In the genomic region with DNA sequence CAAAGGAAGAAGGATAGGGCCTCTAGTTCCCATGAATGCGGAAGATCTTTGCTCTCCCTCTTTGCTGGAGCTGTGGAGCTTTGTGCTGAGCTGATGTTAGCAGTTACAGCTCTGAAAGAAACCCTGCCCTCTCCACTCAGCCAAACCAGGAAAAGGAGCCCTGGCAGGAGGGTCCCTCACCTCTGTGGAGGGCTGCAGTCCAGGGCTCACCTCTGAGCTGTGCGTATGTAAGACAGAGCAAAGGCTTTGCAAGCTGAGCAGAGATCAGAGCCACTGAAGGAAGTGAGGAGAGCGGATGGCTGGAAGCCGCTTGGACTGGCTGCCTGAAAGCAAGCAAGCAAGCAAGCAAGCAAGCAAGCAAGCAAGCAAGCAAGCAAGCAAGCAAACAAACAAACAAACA, we compare ENCODE assay signal across 26 cellular contexts.
"Had no signal": no experiment of that assay in that cellular context is flagged by ENCODE, and none has a peak within 500 bp of the region (broad histone marks: within the 10 kb centered on the region; RNA-seq: fewer than 3 reads in every experiment).

No MANE protein-coding gene starts in this region.

- H2AFZ ChIP-seq: hepatocyte had no signal

- H3K36me3 Mint-ChIP-seq: activated naive CD8-positive, alpha-beta T cell; T-cell; type B pancreatic cell had no signal

- H3K4me3 Mint-ChIP-seq: activated CD4-positive, alpha-beta T cell treated with anti-CD3 and anti-CD28 coated beads for 36 hours; activated CD8-positive, alpha-beta memory T cell treated with anti-CD3 and anti-CD28 coated beads, Interleukin-2, amount 10 ng/mL, durations not matched to agents 7 days and 5 days; activated CD8-positive, alpha-beta T cell treated with anti-CD3 and anti-CD28 coated beads, Interleukin-2, amount 10 ng/mL, durations not matched to agents 7 days and 5 days; activated naive CD8-positive, alpha-beta T cell; activated T-cell treated with anti-CD3 and anti-CD28 coated beads, Interleukin-2, amount 50 U/mL, for 72 hours; natural killer cell treated with Interleukin-12 subunit alpha and Interleukin-12 subunit beta and Interleukin-15 and Interleukin-18, amount 100 ng/mL, for 72 hours; stimulated activated naive CD8-positive, alpha-beta T cell treated with anti-CD3 and anti-CD28 coated beads, Interleukin-15, Interleukin-2, amounts not matched to agents 100 ng/mL and 50 ng/mL, for 24 hours; T-cell; T-helper 2 cell treated with Interferon-gamma antibody and Interleukin-4, amounts not matched to agents 5 μg/mL and 100 μg/mL, for 36 hours; type B pancreatic cell had no signal

- ATAC-seq: activated CD4-positive, alpha-beta T cell treated with anti-CD3 and anti-CD28 coated beads for 36 hours; activated CD8-positive, alpha-beta memory T cell treated with anti-CD3 and anti-CD28 coated beads, Interleukin-2, amount 10 ng/mL, durations not matched to agents 7 days and 5 days; activated CD8-positive, alpha-beta T cell treated with anti-CD3 and anti-CD28 coated beads, Interleukin-2, amount 10 ng/mL, durations not matched to agents 7 days and 5 days; activated T-cell treated with anti-CD3 and anti-CD28 coated beads, Interleukin-2, amount 50 U/mL, for 72 hours; mucosa of descending colon; sciatic nerve; T-cell had no signal

- H3K9me3 ChIP-seq: mucosa of descending colon had no signal

- H3K27ac ChIP-seq: hepatocyte, skin epidermis had no signal

- H3K9me3 Mint-ChIP-seq: natural killer cell treated with Interleukin-12 subunit alpha and Interleukin-12 subunit beta and Interleukin-15 and Interleukin-18, amount 100 ng/mL, for 72 hours; stimulated activated naive CD8-positive, alpha-beta T cell treated with anti-CD3 and anti-CD28 coated beads, Interleukin-15, Interleukin-2, amounts not matched to agents 100 ng/mL and 50 ng/mL, for 24 hours; T-helper 2 cell treated with Interferon-gamma antibody and Interleukin-4, amounts not matched to agents 5 μg/mL and 100 μg/mL, for 36 hours; type B pancreatic cell had no signal

- FAIRE-seq: bronchial epithelial cell, colon, frontal cortex had no signal

- H3K27ac Mint-ChIP-seq: activated CD4-positive, alpha-beta T cell treated with anti-CD3 and anti-CD28 coated beads for 36 hours; activated CD8-positive, alpha-beta memory T cell treated with anti-CD3 and anti-CD28 coated beads, Interleukin-2, amount 10 ng/mL, durations not matched to agents 7 days and 5 days; activated CD8-positive, alpha-beta T cell treated with anti-CD3 and anti-CD28 coated beads, Interleukin-2, amount 10 ng/mL, durations not matched to agents 7 days and 5 days; activated naive CD8-positive, alpha-beta T cell; activated T-cell treated with anti-CD3 and anti-CD28 coated beads, Interleukin-2, amount 50 U/mL, for 72 hours; natural killer cell treated with Interleukin-12 subunit alpha and Interleukin-12 subunit beta and Interleukin-15 and Interleukin-18, amount 100 ng/mL, for 72 hours; stimulated activated naive CD8-positive, alpha-beta T cell treated with anti-CD3 and anti-CD28 coated beads, Interleukin-15, Interleukin-2, amounts not matched to agents 100 ng/mL and 50 ng/mL, for 24 hours; T-helper 2 cell treated with Interferon-gamma antibody and Interleukin-4, amounts not matched to agents 5 μg/mL and 100 μg/mL, for 36 hours; type B pancreatic cell had no signal

- H3K4me3 ChIP-seq: hepatocyte, mucosa of descending colon, skin epidermis had no signal

- H3K4me1 Mint-ChIP-seq: activated CD4-positive, alpha-beta T cell treated with anti-CD3 and anti-CD28 coated beads for 36 hours had no signal

- H3K79me2 ChIP-seq: hepatocyte had no signal

- DNase-seq: activated CD4-positive, alpha-beta T cell treated with anti-CD3 and anti-CD28 coated beads for 36 hours; activated CD4-positive, CD25-positive, alpha-beta regulatory T cell; activated CD8-positive, alpha-beta memory T cell treated with anti-CD3 and anti-CD28 coated beads, Interleukin-2, amount 10 ng/mL, durations not matched to agents 7 days and 5 days; activated CD8-positive, alpha-beta T cell treated with anti-CD3 and anti-CD28 coated beads, Interleukin-2, amount 10 ng/mL, durations not matched to agents 7 days and 5 days; activated naive CD4-positive, alpha-beta T cell; activated T-cell treated with anti-CD3 and anti-CD28 coated beads for 4 hours; activated T-cell treated with anti-CD3 and anti-CD28 coated beads, Interleukin-2, amount 50 U/mL, for 72 hours; anterior cingulate cortex; dermis blood vessel endothelial cell; effector CD4-positive, alpha-beta T cell; islet precursor cell; mucosa of descending colon; stimulated activated CD4-positive, alpha-beta T cell treated with anti-CD3 and anti-CD28 coated beads, Interleukin-12 subunit alpha, Interleukin-12 subunit beta, amount 100 ng/mL, for 4 hours; stimulated activated CD4-positive, alpha-beta T cell treated with anti-CD3 and anti-CD28 coated beads, Interleukin-4, amount 100 ng/mL, for 1 hour; T-cell had no signal

- H3K4me2 ChIP-seq: hepatocyte had no signal
